Comparison of ENCODE assay signal across 1 cellular context in the genomic region with DNA sequence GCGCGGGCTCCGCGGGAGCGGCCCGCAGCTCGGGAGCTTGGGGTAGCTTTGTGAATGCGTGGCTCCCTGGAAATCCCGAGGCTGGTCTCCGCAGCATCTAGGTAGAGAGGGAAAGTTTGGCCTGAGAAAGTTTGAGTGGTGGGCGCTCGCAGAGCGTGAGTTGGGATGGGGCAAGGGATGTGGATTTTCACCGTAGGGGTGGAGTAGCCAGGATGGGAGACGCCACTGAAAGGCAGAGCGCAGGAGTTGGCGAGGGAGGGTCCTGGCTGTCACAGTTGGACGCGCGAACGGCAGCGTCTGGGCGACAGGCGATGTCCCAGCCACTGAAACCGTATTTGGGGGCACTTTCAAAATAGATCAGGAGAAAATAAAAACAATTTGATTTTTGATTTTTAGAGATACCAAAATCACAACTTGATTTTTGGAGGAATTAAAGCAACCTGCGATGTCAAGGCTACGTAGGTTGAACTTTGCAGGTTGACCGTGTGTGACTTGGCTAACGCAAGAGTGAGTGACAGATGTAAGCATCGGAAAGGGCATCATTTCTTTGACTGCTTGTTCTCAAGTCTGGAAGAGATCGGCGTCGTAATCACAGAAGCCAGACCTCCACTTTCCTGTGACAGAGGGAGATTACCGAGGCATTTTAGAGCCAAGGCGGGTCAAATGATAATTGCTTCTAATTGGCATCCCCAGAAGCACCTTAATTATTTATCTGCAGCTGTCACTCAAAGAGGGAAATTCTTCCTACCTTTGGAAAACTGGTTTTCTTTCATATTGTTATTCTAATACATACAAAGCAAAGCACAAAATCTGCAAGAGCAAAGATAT.
TF ChIP-seq lines count a peak whose summit lies in the region.

No MANE protein-coding gene starts in this region.

TF ChIP-seq in HEK293, 187 proteins besides CTCF, POLR2A, EP300 and RAD21 (continued from another document and continues in another):
- TF ChIP-seq ZBTB6 (tag by site-specific recombination; IDR thresholded peaks at IDR 0.05) (no peak), ZNF549 (tag by site-specific recombination; IDR thresholded peaks at IDR 0.05) (no peak), GLI4 (tag by site-specific recombination; IDR thresholded peaks at IDR 0.05) (0 out of 2 replicates have a peak, but pooled peaks have one; percentile 29), ZNF660 (tag by site-specific recombination; IDR thresholded peaks at IDR 0.05) (peak; percentile 91), ZNF157 (tag by site-specific recombination; IDR thresholded peaks at IDR 0.05) (no peak), ZNF837 (tag by site-specific recombination; IDR thresholded peaks at IDR 0.05) (no peak), ZFP3 (tag by site-specific recombination; IDR thresholded peaks at IDR 0.05; ENCODE audit: low read depth) (no peak), ZNF169 (tag by site-specific recombination; IDR thresholded peaks at IDR 0.05) (no peak), ZNF132 (tag by site-specific recombination; IDR thresholded peaks at IDR 0.05; ENCODE audit: borderline replicate concordance) (no peak), ZNF76 (tag by site-specific recombination; IDR thresholded peaks at IDR 0.05; ENCODE audit: borderline replicate concordance, low read depth) (no peak), PRDM1 (tag by site-specific recombination; IDR thresholded peaks at IDR 0.05) (peak; percentile 96), ZNF214 (tag by site-specific recombination; IDR thresholded peaks at IDR 0.05; ENCODE audit: borderline replicate concordance) (no peak), ZEB2 (tag by site-specific recombination; IDR thresholded peaks at IDR 0.05) (peak; percentile 42; the same call in 1 of the 2 replicates), ZNF449 (tag by site-specific recombination; IDR thresholded peaks at IDR 0.05) (0 out of 2 replicates have a peak, but pooled peaks have one; percentile 11), MZF1 (tag by site-specific recombination; IDR thresholded peaks at IDR 0.05; ENCODE audit: borderline replicate concordance) (no peak), KLF17 (tag by site-specific recombination; IDR thresholded peaks at IDR 0.05) (peak; percentile 54), ZNF510 (tag by site-specific recombination; IDR thresholded peaks at IDR 0.05; ENCODE audit: insufficient replicate concordance) (no peak), ZNF433 (tag by site-specific recombination; IDR thresholded peaks at IDR 0.05; ENCODE audit: low read depth) (no peak), ZNF112 (tag by site-specific recombination; IDR thresholded peaks at IDR 0.05) (no peak), ZNF248 (tag by site-specific recombination; IDR thresholded peaks at IDR 0.05) (no peak), ZNF639 (tag by site-specific recombination; IDR thresholded peaks at IDR 0.05) (0 out of 2 replicates have a peak, but pooled peaks have one; percentile 48), PRDM6 (tag by site-specific recombination; IDR thresholded peaks at IDR 0.05) (peak; percentile 69), TRIM28 (IDR thresholded peaks at IDR 0.05; ENCODE audit: borderline replicate concordance, low read length) (0 out of 2 replicates have a peak, but pooled peaks have one; percentile 35), KLF1 (tag by site-specific recombination; IDR thresholded peaks at IDR 0.05) (no peak), ZNF391 (tag by site-specific recombination; IDR thresholded peaks at IDR 0.05; ENCODE audit: borderline replicate concordance, low read depth) (no peak), ZNF138 (tag by site-specific recombination; IDR thresholded peaks at IDR 0.05; ENCODE audit: borderline replicate concordance) (no peak), ZNF366 (tag by site-specific recombination; conservative IDR thresholded peaks at IDR 0.05) (peak; percentile 53; the same call in 1 of the 2 replicates), ZNF292 (tag by site-specific recombination; IDR thresholded peaks at IDR 0.05; ENCODE audit: borderline replicate concordance, low read depth) (no peak), ZNF114 (tag by site-specific recombination; IDR thresholded peaks at IDR 0.05) (no peak), SP2 (tag by site-specific recombination; IDR thresholded peaks at IDR 0.05) (peak; percentile 40), ZNF302 (tag by site-specific recombination; IDR thresholded peaks at IDR 0.05; ENCODE audit: low read depth) (no peak), WT1 (tag by site-specific recombination; IDR thresholded peaks at IDR 0.05) (no peak), ZNF16 (tag by site-specific recombination; IDR thresholded peaks at IDR 0.05; ENCODE audit: low read depth) (no peak), ZNF521 (tag by site-specific recombination; IDR thresholded peaks at IDR 0.05) (no peak), ZBTB17 (tag by site-specific recombination; IDR thresholded peaks at IDR 0.05) (peak; percentile 92), KLF10 (tag by site-specific recombination; IDR thresholded peaks at IDR 0.05) (peak; percentile 23; the same call in 1 of the 2 replicates), TCF7L2 (IDR thresholded peaks at IDR 0.05; ENCODE audit: borderline replicate concordance, low read depth, low read length) (no peak), YY1 (tag by site-specific recombination; IDR thresholded peaks at IDR 0.05) (no peak), SALL2 (tag by site-specific recombination; IDR thresholded peaks at IDR 0.05; ENCODE audit: borderline replicate concordance) (no peak)
- TF ChIP-seq, protein P1, sequence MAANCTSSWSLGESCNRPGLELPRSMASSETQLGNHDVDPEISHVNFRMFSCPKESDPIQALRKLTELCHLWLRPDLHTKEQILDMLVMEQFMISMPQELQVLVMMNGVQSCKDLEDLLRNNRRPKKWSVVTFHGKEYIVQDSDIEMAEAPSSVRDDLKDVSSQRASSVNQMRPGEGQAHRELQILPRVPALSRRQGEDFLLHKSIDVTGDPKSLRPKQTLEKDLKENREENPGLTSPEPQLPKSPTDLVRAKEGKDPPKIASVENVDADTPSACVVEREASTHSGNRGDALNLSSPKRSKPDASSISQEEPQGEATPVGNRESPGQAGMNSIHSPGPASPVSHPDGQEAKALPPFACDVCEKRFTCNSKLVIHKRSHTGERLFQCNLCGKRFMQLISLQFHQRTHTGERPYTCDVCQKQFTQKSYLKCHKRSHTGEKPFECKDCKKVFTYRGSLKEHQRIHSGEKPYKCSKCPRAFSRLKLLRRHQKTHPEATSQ (tag by site-specific recombination; IDR thresholded peaks at IDR 0.05), result no peak
- TF ChIP-seq, protein P2, sequence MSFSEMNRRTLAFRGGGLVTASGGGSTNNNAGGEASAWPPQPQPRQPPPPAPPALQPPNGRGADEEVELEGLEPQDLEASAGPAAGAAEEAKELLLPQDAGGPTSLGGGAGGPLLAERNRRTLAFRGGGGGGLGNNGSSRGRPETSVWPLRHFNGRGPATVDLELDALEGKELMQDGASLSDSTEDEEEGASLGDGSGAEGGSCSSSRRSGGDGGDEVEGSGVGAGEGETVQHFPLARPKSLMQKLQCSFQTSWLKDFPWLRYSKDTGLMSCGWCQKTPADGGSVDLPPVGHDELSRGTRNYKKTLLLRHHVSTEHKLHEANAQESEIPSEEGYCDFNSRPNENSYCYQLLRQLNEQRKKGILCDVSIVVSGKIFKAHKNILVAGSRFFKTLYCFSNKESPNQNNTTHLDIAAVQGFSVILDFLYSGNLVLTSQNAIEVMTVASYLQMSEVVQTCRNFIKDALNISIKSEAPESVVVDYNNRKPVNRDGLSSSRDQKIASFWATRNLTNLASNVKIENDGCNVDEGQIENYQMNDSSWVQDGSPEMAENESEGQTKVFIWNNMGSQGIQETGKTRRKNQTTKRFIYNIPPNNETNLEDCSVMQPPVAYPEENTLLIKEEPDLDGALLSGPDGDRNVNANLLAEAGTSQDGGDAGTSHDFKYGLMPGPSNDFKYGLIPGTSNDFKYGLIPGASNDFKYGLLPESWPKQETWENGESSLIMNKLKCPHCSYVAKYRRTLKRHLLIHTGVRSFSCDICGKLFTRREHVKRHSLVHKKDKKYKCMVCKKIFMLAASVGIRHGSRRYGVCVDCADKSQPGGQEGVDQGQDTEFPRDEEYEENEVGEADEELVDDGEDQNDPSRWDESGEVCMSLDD (tag by site-specific recombination; IDR thresholded peaks at IDR 0.05), result peak; percentile 54; the same call in 1 of the 2 replicates
- TF ChIP-seq, protein P3, sequence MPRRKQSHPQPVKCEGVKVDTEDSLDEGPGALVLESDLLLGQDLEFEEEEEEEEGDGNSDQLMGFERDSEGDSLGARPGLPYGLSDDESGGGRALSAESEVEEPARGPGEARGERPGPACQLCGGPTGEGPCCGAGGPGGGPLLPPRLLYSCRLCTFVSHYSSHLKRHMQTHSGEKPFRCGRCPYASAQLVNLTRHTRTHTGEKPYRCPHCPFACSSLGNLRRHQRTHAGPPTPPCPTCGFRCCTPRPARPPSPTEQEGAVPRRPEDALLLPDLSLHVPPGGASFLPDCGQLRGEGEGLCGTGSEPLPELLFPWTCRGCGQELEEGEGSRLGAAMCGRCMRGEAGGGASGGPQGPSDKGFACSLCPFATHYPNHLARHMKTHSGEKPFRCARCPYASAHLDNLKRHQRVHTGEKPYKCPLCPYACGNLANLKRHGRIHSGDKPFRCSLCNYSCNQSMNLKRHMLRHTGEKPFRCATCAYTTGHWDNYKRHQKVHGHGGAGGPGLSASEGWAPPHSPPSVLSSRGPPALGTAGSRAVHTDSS (tag by site-specific recombination; IDR thresholded peaks at IDR 0.05), result no peak
- TF ChIP-seq, protein P4, sequence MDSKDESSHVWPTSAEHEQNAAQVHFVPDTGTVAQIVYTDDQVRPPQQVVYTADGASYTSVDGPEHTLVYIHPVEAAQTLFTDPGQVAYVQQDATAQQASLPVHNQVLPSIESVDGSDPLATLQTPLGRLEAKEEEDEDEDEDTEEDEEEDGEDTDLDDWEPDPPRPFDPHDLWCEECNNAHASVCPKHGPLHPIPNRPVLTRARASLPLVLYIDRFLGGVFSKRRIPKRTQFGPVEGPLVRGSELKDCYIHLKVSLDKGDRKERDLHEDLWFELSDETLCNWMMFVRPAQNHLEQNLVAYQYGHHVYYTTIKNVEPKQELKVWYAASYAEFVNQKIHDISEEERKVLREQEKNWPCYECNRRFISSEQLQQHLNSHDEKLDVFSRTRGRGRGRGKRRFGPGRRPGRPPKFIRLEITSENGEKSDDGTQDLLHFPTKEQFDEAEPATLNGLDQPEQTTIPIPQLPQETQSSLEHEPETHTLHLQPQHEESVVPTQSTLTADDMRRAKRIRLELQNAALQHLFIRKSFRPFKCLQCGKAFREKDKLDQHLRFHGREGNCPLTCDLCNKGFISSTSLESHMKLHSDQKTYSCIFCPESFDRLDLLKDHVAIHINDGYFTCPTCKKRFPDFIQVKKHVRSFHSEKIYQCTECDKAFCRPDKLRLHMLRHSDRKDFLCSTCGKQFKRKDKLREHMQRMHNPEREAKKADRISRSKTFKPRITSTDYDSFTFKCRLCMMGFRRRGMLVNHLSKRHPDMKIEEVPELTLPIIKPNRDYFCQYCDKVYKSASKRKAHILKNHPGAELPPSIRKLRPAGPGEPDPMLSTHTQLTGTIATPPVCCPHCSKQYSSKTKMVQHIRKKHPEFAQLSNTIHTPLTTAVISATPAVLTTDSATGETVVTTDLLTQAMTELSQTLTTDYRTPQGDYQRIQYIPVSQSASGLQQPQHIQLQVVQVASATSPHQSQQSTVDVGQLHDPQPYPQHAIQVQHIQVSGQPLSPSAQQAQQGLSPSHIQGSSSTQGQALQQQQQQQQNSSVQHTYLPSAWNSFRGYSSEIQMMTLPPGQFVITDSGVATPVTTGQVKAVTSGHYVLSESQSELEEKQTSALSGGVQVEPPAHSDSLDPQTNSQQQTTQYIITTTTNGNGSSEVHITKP (tag by site-specific recombination; IDR thresholded peaks at IDR 0.05), result peak; percentile 100
